In the genomic region with DNA sequence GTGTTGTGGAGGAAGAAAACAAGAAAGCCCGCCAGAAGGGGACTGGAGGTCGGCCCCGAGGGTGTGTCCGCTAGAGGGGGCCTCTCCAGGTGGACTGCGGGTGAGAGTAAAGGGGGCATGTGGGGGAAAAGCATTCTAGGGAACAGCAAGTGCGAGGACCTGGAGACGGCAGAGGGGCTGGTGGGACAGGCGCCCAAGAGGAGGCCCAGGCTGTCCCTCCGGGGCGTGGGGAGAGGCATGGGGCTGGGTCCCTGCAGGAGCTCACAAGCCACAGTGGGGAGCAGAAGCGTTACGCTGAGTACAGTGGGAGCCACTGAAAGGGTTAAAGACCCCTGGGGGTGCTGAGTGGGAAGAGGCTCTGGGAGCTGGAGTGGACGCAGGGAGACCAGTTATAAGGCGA, we compare ENCODE assay signal across 1 cellular context.
TF ChIP-seq lines count a peak whose summit lies in the region.

No MANE protein-coding gene starts in this region.

TF ChIP-seq in H1, 55 proteins besides CTCF, POLR2A, EP300 and RAD21:
- TF ChIP-seq POU5F1 (IDR thresholded peaks at IDR 0.05; ENCODE audit: low read depth, low read length) (no peak), EZH2 (IDR thresholded peaks at IDR 0.05; ENCODE audit: low read depth, low read length, severe bottlenecking) (no peak), PHF8 (conservative IDR thresholded peaks at IDR 0.05; ENCODE audit: low read depth, low read length) (no peak), HDAC2 (IDR thresholded peaks at IDR 0.05; ENCODE audit: borderline replicate concordance in 1 of 2, low read depth in 2 of 2, low read length in 2 of 2) (no peak), SAP30 (IDR thresholded peaks at IDR 0.05; ENCODE audit: insufficient read depth, insufficient replicate concordance, low read length) (no peak), JUN (IDR thresholded peaks at IDR 0.05; ENCODE audit: low read depth, low read length) (no peak), CBX8 (IDR thresholded peaks at IDR 0.05; ENCODE audit: borderline replicate concordance, low read depth, low read length) (no peak), CHD2 (IDR thresholded peaks at IDR 0.05; ENCODE audit: low read length) (no peak), NANOG (IDR thresholded peaks at IDR 0.05; ENCODE audit: insufficient read depth, low read depth, low read length, poor library complexity, severe bottlenecking) (no peak), SP2 (IDR thresholded peaks at IDR 0.05; ENCODE audit: low read length) (no peak), POLR2AphosphoS5 (IDR thresholded peaks at IDR 0.05; ENCODE audit: low read depth, low read length) (no peak), BRCA1 (IDR thresholded peaks at IDR 0.05; ENCODE audit: low read depth, low read length) (no peak), KDM1A (IDR thresholded peaks at IDR 0.05; ENCODE audit: borderline replicate concordance, low read length) (no peak), KDM4A (IDR thresholded peaks at IDR 0.05; ENCODE audit: low read depth, low read length, severe bottlenecking) (no peak), GTF2F1 (IDR thresholded peaks at IDR 0.05; ENCODE audit: borderline replicate concordance, low read depth, low read length) (no peak)
- TF ChIP-seq, protein P1, sequence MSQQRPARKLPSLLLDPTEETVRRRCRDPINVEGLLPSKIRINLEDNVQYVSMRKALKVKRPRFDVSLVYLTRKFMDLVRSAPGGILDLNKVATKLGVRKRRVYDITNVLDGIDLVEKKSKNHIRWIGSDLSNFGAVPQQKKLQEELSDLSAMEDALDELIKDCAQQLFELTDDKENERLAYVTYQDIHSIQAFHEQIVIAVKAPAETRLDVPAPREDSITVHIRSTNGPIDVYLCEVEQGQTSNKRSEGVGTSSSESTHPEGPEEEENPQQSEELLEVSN (IDR thresholded peaks at IDR 0.05) = no peak
- TF ChIP-seq, protein P2, sequence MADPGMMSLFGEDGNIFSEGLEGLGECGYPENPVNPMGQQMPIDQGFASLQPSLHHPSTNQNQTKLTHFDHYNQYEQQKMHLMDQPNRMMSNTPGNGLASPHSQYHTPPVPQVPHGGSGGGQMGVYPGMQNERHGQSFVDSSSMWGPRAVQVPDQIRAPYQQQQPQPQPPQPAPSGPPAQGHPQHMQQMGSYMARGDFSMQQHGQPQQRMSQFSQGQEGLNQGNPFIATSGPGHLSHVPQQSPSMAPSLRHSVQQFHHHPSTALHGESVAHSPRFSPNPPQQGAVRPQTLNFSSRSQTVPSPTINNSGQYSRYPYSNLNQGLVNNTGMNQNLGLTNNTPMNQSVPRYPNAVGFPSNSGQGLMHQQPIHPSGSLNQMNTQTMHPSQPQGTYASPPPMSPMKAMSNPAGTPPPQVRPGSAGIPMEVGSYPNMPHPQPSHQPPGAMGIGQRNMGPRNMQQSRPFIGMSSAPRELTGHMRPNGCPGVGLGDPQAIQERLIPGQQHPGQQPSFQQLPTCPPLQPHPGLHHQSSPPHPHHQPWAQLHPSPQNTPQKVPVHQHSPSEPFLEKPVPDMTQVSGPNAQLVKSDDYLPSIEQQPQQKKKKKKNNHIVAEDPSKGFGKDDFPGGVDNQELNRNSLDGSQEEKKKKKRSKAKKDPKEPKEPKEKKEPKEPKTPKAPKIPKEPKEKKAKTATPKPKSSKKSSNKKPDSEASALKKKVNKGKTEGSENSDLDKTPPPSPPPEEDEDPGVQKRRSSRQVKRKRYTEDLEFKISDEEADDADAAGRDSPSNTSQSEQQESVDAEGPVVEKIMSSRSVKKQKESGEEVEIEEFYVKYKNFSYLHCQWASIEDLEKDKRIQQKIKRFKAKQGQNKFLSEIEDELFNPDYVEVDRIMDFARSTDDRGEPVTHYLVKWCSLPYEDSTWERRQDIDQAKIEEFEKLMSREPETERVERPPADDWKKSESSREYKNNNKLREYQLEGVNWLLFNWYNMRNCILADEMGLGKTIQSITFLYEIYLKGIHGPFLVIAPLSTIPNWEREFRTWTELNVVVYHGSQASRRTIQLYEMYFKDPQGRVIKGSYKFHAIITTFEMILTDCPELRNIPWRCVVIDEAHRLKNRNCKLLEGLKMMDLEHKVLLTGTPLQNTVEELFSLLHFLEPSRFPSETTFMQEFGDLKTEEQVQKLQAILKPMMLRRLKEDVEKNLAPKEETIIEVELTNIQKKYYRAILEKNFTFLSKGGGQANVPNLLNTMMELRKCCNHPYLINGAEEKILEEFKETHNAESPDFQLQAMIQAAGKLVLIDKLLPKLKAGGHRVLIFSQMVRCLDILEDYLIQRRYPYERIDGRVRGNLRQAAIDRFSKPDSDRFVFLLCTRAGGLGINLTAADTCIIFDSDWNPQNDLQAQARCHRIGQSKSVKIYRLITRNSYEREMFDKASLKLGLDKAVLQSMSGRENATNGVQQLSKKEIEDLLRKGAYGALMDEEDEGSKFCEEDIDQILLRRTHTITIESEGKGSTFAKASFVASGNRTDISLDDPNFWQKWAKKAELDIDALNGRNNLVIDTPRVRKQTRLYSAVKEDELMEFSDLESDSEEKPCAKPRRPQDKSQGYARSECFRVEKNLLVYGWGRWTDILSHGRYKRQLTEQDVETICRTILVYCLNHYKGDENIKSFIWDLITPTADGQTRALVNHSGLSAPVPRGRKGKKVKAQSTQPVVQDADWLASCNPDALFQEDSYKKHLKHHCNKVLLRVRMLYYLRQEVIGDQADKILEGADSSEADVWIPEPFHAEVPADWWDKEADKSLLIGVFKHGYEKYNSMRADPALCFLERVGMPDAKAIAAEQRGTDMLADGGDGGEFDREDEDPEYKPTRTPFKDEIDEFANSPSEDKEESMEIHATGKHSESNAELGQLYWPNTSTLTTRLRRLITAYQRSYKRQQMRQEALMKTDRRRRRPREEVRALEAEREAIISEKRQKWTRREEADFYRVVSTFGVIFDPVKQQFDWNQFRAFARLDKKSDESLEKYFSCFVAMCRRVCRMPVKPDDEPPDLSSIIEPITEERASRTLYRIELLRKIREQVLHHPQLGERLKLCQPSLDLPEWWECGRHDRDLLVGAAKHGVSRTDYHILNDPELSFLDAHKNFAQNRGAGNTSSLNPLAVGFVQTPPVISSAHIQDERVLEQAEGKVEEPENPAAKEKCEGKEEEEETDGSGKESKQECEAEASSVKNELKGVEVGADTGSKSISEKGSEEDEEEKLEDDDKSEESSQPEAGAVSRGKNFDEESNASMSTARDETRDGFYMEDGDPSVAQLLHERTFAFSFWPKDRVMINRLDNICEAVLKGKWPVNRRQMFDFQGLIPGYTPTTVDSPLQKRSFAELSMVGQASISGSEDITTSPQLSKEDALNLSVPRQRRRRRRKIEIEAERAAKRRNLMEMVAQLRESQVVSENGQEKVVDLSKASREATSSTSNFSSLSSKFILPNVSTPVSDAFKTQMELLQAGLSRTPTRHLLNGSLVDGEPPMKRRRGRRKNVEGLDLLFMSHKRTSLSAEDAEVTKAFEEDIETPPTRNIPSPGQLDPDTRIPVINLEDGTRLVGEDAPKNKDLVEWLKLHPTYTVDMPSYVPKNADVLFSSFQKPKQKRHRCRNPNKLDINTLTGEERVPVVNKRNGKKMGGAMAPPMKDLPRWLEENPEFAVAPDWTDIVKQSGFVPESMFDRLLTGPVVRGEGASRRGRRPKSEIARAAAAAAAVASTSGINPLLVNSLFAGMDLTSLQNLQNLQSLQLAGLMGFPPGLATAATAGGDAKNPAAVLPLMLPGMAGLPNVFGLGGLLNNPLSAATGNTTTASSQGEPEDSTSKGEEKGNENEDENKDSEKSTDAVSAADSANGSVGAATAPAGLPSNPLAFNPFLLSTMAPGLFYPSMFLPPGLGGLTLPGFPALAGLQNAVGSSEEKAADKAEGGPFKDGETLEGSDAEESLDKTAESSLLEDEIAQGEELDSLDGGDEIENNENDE (IDR thresholded peaks at IDR 0.05; ENCODE audit: insufficient replicate concordance, low read length) = no peak
